8 cellular contexts compared by ENCODE assay signal in the genomic region with DNA sequence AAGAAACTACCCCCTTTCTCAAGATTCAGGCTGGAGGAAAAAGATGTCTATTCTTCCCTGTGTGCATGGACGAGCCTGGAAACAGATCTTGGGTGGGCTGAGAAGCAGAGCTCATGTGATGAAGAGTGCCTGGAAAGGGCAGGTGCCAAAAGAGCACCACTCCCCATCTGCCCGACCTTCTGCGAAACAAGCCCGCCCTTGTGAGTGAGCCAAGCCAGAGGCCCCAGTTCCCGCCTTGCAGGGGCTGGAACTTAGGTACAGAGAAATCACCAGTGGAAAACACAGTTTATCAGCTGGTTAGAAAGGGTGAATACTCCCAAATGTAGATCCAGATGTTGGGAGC. TPM values are rescaled to one million over a fixed set of nuclear protein-coding genes. Genes with fewer than 3 reads are reported as not detected.
DNase-seq lines count a peak whose midpoint lies in the region; ATAC-seq and TF ChIP-seq lines count a peak whose summit lies in the region.

No MANE protein-coding gene starts in this region.

- H3K4me1 ChIP-seq in GM23248 (ENCODE audit: insufficient read depth), result peaks cover 54% of the 10 kb centered on the region
- peaks cover 41 to 79% (median 46%) of the 10 kb centered on the region in 3 donors for H3K4me1 ChIP-seq in esophagus squamous epithelium
- peaks cover 2% of the 10 kb centered on the region for H3K4me1 ChIP-seq in parathyroid adenoma

- 0 to 4% methylated on average over 5 of the region's 5 CpGs for WGBS in GM23248 (ENCODE audit: low coverage in 1 of 2, low lambda C conversion rate in 2 of 2, missing lambda C conversion rate in 2 of 2), 2 experiments
- WGBS in esophagus squamous epithelium, 2 donors, result 19 to 30% methylated on average over 4 to 5 of the region's 5 CpGs

- no peaks in the 10 kb centered on the region for H3K9me2 ChIP-seq in GM23248 (ENCODE audit: insufficient read depth)

- intact Hi-C loops in esophagus squamous epithelium (cut with DNase I), result no loop called here

- no peaks in the 10 kb centered on the region for H3K27me3 ChIP-seq in GM23248 (replicated peaks; ENCODE audit: insufficient read depth)
- H3K27me3 ChIP-seq in esophagus squamous epithelium, result no peaks in the 10 kb centered on the region
- no peaks in the 10 kb centered on the region for H3K27me3 ChIP-seq in parathyroid adenoma (ENCODE audit: control insufficient read depth, insufficient read depth, low read length)

- peaks cover 71% of the 10 kb centered on the region for H3K79me2 ChIP-seq in GM23248 (ENCODE audit: insufficient read depth)
- peaks cover 24% of the 10 kb centered on the region for H3K79me2 ChIP-seq in parathyroid adenoma

- in situ Hi-C loops in GM23248 (cut with MboI), result no loop called here
- in situ Hi-C loops in SK-MEL-5 (cut with HindIII; ENCODE audit: low pct_unique_long_range_greater_than_20kb, low sequenced_read_pairs), result no loop called here

- TF ChIP-seq POLR2A in esophagus squamous epithelium (IDR thresholded peaks at IDR 0.05), result peak in 1 of 4 donors; percentile 21

- ATAC-seq in GM18909 (IDR thresholded peaks at IDR 0.05; ENCODE audit: poor library complexity, unreplicated experiment) (no peak), HG02678 (IDR thresholded peaks at IDR 0.05; ENCODE audit: unreplicated experiment) (no peak), HG02763 (IDR thresholded peaks at IDR 0.05; ENCODE audit: unreplicated experiment) (no peak)

- peaks cover 8% of the 10 kb centered on the region; the same call in 1 of the 2 replicates for H4K20me1 ChIP-seq in GM23248 (ENCODE audit: insufficient read depth)

- H3K9ac ChIP-seq in GM23248 (peak overlapping the region; percentile 88), parathyroid adenoma (no peak overlapping the region)

- peaks cover 17% of the 10 kb centered on the region; the same call in 1 of the 2 replicates for H3K36me3 ChIP-seq in GM23248 (ENCODE audit: low read depth)
- H3K36me3 ChIP-seq in esophagus squamous epithelium, result peaks cover 0 to 17% (median 0%) of the 10 kb centered on the region in 3 donors
- no peaks in the 10 kb centered on the region for H3K36me3 ChIP-seq in parathyroid adenoma (ENCODE audit: control insufficient read depth, insufficient read depth, low read length)

- no peak overlapping the region for H2AFZ ChIP-seq in GM23248
- no peak overlapping the region for H2AFZ ChIP-seq in parathyroid adenoma

- H3F3A ChIP-seq in GM23248 (ENCODE audit: insufficient read depth), result peaks cover 67% of the 10 kb centered on the region

- TF ChIP-seq CTCF in esophagus squamous epithelium (IDR thresholded peaks at IDR 0.05) (no peak), parathyroid adenoma (IDR thresholded peaks at IDR 0.05) (no peak)

- H3K4me2 ChIP-seq in GM23248 (ENCODE audit: unreplicated experiment), result peak overlapping the region; percentile 87
- H3K4me2 ChIP-seq in parathyroid adenoma (ENCODE audit: low read length), result peak overlapping the region; percentile 66

- DNase-seq in GM23248 (peak; percentile 41), SK-MEL-5 (ENCODE audit: low read depth, low spot score) (peak; percentile 44), esophagus squamous epithelium (lab: John Stamatoyannopoulos, UW) (no peak)
- DNase-seq in stimulated activated CD4-positive, alpha-beta T cell treated with anti-CD3 and anti-CD28 coated beads, Interleukin-4, amount 100 ng/mL, for 1 hour, result no peak

- H3K9me3 ChIP-seq in GM23248 (ENCODE audit: low read depth), result no peaks in the 10 kb centered on the region
- H3K9me3 ChIP-seq in esophagus squamous epithelium, result no peaks in the 10 kb centered on the region
- H3K9me3 ChIP-seq in parathyroid adenoma (ENCODE audit: control insufficient read depth, low read length), result no peaks in the 10 kb centered on the region

- H3K27ac ChIP-seq in GM23248, result peak overlapping the region; percentile 83
- H3K27ac ChIP-seq in esophagus squamous epithelium, result peak overlapping the region; percentile 89 to 99 (median 96)
- peak overlapping the region; percentile 75 for H3K27ac ChIP-seq in parathyroid adenoma

- H3K4me3 ChIP-seq in GM23248 (peak overlapping the region; percentile 94), esophagus squamous epithelium (peak overlapping the region; percentile 57 to 96 (median 78)), parathyroid adenoma (ENCODE audit: low read depth, low read length) (no peak overlapping the region)

RNA-seq across cellular contexts. Expression of a gene that starts 26.7 kb away (rescaled TPM):
- not detected in 2 replicates for total RNA-seq in GM23248 (2014; rRNA removed; shearing (Covaris generic))
- not detected in 2 replicates for polyA plus RNA-seq in GM23248 (2016; fragmentation: Nextera tagmentation; extraction: Ambion mirVana)
- total RNA-seq in SK-MEL-5 (2014; rRNA removed; shearing (Covaris generic)), result not detected in 2 replicates
- not detected in 2 replicates for polyA plus RNA-seq in SK-MEL-5 (2015; cell fraction: cytosol; rRNA removed)
- polyA plus RNA-seq in SK-MEL-5 (2015; cell fraction: nucleus; rRNA removed), result not detected in 2 replicates
- not detected for total RNA-seq in esophagus squamous epithelium

Comparison
In these comparisons a context has a peak if more than half of its experiments do, and no peak if none do; other contexts are left out.
1. DNase-seq: peak in GM23248 (single experiment) and SK-MEL-5 (single experiment); none in esophagus squamous epithelium (single experiment) and stimulated activated CD4-positive, alpha-beta T cell treated with anti-CD3 and anti-CD28 coated beads, Interleukin-4, amount 100 ng/mL, for 1 hour (single experiment).
2. Peak in every context shown above with its lines, with median percentiles within 50 percentile points of each other: H3K27ac ChIP-seq.